Comparison of ENCODE assay signal across 42 cellular contexts in genomic region chr14:103984196-103984595, GRCh38. TPM values are rescaled to one million over a fixed set of nuclear protein-coding genes. Genes with fewer than 3 reads are reported as not detected.
"Had no signal": no experiment of that assay in that cellular context is flagged by ENCODE, and none has a peak within 500 bp of the region (broad histone marks: within the 10 kb centered on the region; RNA-seq: fewer than 3 reads in every experiment).

No MANE protein-coding gene starts in this region.

- H3K27ac ChIP-seq: adrenal gland, ascending aorta, body of pancreas, brain microvascular endothelial cell, breast epithelium, cardiac muscle cell had no signal

- H3K36me3 ChIP-seq: adrenal gland, ascending aorta, brain microvascular endothelial cell, breast epithelium, cardiac muscle cell had no signal

- H3K4me3 ChIP-seq: adrenal gland, ascending aorta, body of pancreas, breast epithelium, cardiac muscle cell had no signal

- H3K4me1 Mint-ChIP-seq: activated naive CD4-positive, alpha-beta T cell treated with anti-CD3 and anti-CD28 coated beads, Interleukin-2, amount 10 ng/mL, durations not matched to agents 7 days and 5 days; activated naive CD4-positive, alpha-beta T cell treated with anti-CD3 and anti-CD28 coated beads, Interleukin-2, amount 50 U/mL, for 24 hours; activated naive CD8-positive, alpha-beta T cell treated with anti-CD3 and anti-CD28 coated beads for 36 hours; activated naive CD8-positive, alpha-beta T cell treated with anti-CD3 and anti-CD28 coated beads, Interleukin-2, amount 10 ng/mL, durations not matched to agents 7 days and 5 days; activated naive CD8-positive, alpha-beta T cell treated with anti-CD3 and anti-CD28 coated beads, Interleukin-2, amount 50 U/mL, for 24 hours; activated T-helper 17 cell treated with anti-CD3 and anti-CD28 coated beads, Interleukin-2, amount 50 U/mL, for 72 hours; brain; central memory CD8-positive, alpha-beta T cell had no signal

- ATAC-seq: activated naive CD4-positive, alpha-beta T cell treated with anti-CD3 and anti-CD28 coated beads, Interleukin-2, amount 50 U/mL, for 72 hours; activated naive CD8-positive, alpha-beta T cell treated with anti-CD3 and anti-CD28 coated beads, Interleukin-2, amount 50 U/mL, for 24 hours; activated T-cell treated with anti-CD3 and anti-CD28 coated beads, Interleukin-2, amount 50 U/mL, for 4 hours; activated T-cell treated with anti-CD3 and anti-CD28 coated beads, Interleukin-2, amount 50 U/mL, for 72 hours; activated T-helper 17 cell treated with anti-CD3 and anti-CD28 coated beads, Interleukin-2, amount 50 U/mL, for 72 hours; body of pancreas had no signal

- H3K4me3 Mint-ChIP-seq: activated naive CD4-positive, alpha-beta T cell treated with anti-CD3 and anti-CD28 coated beads for 36 hours; activated naive CD4-positive, alpha-beta T cell treated with anti-CD3 and anti-CD28 coated beads, Interleukin-2, amount 10 ng/mL, durations not matched to agents 7 days and 5 days; activated naive CD4-positive, alpha-beta T cell treated with anti-CD3 and anti-CD28 coated beads, Interleukin-2, amount 50 U/mL, for 24 hours; activated naive CD8-positive, alpha-beta T cell; activated naive CD8-positive, alpha-beta T cell treated with anti-CD3 and anti-CD28 coated beads for 36 hours; activated naive CD8-positive, alpha-beta T cell treated with anti-CD3 and anti-CD28 coated beads, Interleukin-2, amount 10 ng/mL, durations not matched to agents 7 days and 5 days; activated naive CD8-positive, alpha-beta T cell treated with anti-CD3 and anti-CD28 coated beads, Interleukin-2, amount 50 U/mL, for 24 hours; activated T-cell treated with anti-CD3 and anti-CD28 coated beads, Interleukin-2, amount 50 U/mL, for 24 hours; activated T-cell treated with anti-CD3 and anti-CD28 coated beads, Interleukin-2, amount 50 U/mL, for 4 hours; activated T-cell treated with anti-CD3 and anti-CD28 coated beads, Interleukin-2, amount 50 U/mL, for 72 hours; activated T-helper 1 cell treated with anti-CD3 and anti-CD28 coated beads, Interleukin-12 subunit alpha, Interleukin-12 subunit beta, Interleukin-2, Interleukin-4 antibody, amounts not matched to agents 30 ng/mL and 10 ng/mL and 1 ng/mL, durations not matched to agents 14 hours and 24 hours and 36 hours; activated T-helper 17 cell treated with anti-CD3 and anti-CD28 coated beads, Interleukin-2, amount 50 U/mL, for 72 hours; brain; central memory CD8-positive, alpha-beta T cell had no signal

- H3K9me3 ChIP-seq: adrenal gland, ascending aorta, body of pancreas had no signal

- DNase-seq: activated effector memory CD4-positive, alpha-beta T cell treated with anti-CD3 and anti-CD28 coated beads, Interleukin-2, amount 50 U/mL, for 16 hours; activated effector memory CD4-positive, alpha-beta T cell treated with Interleukin-2 at 50 U/mL for 16 hours; activated gamma-delta T cell; activated gamma-delta T cell treated with Interleukin-2 at 50 U/mL for 16 hours; activated naive CD4-positive, alpha-beta T cell; activated naive CD4-positive, alpha-beta T cell treated with anti-CD3 and anti-CD28 coated beads for 36 hours; activated naive CD4-positive, alpha-beta T cell treated with anti-CD3 and anti-CD28 coated beads, Interleukin-2, amount 10 ng/mL, durations not matched to agents 7 days and 5 days; activated naive CD4-positive, alpha-beta T cell treated with anti-CD3 and anti-CD28 coated beads, Interleukin-2, amount 50 U/mL, for 16 hours; activated naive CD4-positive, alpha-beta T cell treated with Interleukin-2 at 50 U/mL for 16 hours; activated naive CD8-positive, alpha-beta T cell treated with anti-CD3 and anti-CD28 coated beads for 36 hours; activated naive CD8-positive, alpha-beta T cell treated with anti-CD3 and anti-CD28 coated beads, Interleukin-2, amount 10 ng/mL, durations not matched to agents 7 days and 5 days; activated naive CD8-positive, alpha-beta T cell treated with anti-CD3 and anti-CD28 coated beads, Interleukin-2, amount 50 U/mL, for 24 hours; activated T-cell treated with anti-CD3 and anti-CD28 coated beads, Interleukin-2, amount 50 U/mL, for 1 hour; activated T-cell treated with anti-CD3 and anti-CD28 coated beads, Interleukin-2, amount 50 U/mL, for 24 hours; activated T-cell treated with anti-CD3 and anti-CD28 coated beads, Interleukin-2, amount 50 U/mL, for 4 hours; activated T-cell treated with anti-CD3 and anti-CD28 coated beads, Interleukin-2, amount 50 U/mL, for 48 hours; activated T-cell treated with anti-CD3 and anti-CD28 coated beads, Interleukin-2, amount 50 U/mL, for 72 hours; adrenal gland; amniotic stem cell; amygdala; anterior cingulate cortex; aorta; body of pancreas; brain microvascular endothelial cell; caudate nucleus; central memory CD4-positive, alpha-beta T cell; cerebellar nuclear complex had no signal

- H3K36me3 Mint-ChIP-seq: activated naive CD4-positive, alpha-beta T cell treated with anti-CD3 and anti-CD28 coated beads, Interleukin-2, amount 10 ng/mL, durations not matched to agents 7 days and 5 days; activated naive CD8-positive, alpha-beta T cell treated with anti-CD3 and anti-CD28 coated beads for 36 hours; activated naive CD8-positive, alpha-beta T cell treated with anti-CD3 and anti-CD28 coated beads, Interleukin-2, amount 10 ng/mL, durations not matched to agents 7 days and 5 days; brain had no signal

- H3K4me1 ChIP-seq: adrenal gland, ascending aorta, body of pancreas, breast epithelium had no signal

- H3K27ac Mint-ChIP-seq: activated naive CD4-positive, alpha-beta T cell treated with anti-CD3 and anti-CD28 coated beads for 36 hours; activated naive CD4-positive, alpha-beta T cell treated with anti-CD3 and anti-CD28 coated beads, Interleukin-2, amount 10 ng/mL, durations not matched to agents 7 days and 5 days; activated naive CD4-positive, alpha-beta T cell treated with anti-CD3 and anti-CD28 coated beads, Interleukin-2, amount 50 U/mL, for 24 hours; activated naive CD4-positive, alpha-beta T cell treated with anti-CD3 and anti-CD28 coated beads, Interleukin-2, amount 50 U/mL, for 72 hours; activated naive CD8-positive, alpha-beta T cell; activated naive CD8-positive, alpha-beta T cell treated with anti-CD3 and anti-CD28 coated beads for 36 hours; activated naive CD8-positive, alpha-beta T cell treated with anti-CD3 and anti-CD28 coated beads, Interleukin-2, amount 10 ng/mL, durations not matched to agents 7 days and 5 days; activated naive CD8-positive, alpha-beta T cell treated with anti-CD3 and anti-CD28 coated beads, Interleukin-2, amount 50 U/mL, for 24 hours; activated T-cell treated with anti-CD3 and anti-CD28 coated beads, Interleukin-2, amount 50 U/mL, for 24 hours; activated T-cell treated with anti-CD3 and anti-CD28 coated beads, Interleukin-2, amount 50 U/mL, for 72 hours; activated T-helper 1 cell treated with anti-CD3 and anti-CD28 coated beads, Interleukin-12 subunit alpha, Interleukin-12 subunit beta, Interleukin-2, Interleukin-4 antibody, amounts not matched to agents 30 ng/mL and 10 ng/mL and 1 ng/mL, durations not matched to agents 14 hours and 24 hours and 36 hours; activated T-helper 17 cell treated with anti-CD3 and anti-CD28 coated beads, Interleukin-2, amount 50 U/mL, for 72 hours; activated T-helper 2 cell treated with anti-CD3 and anti-CD28 coated beads, Interferon-gamma antibody, Interleukin-2, Interleukin-4, amounts not matched to agents 10 μg/mL and 5 μg/mL and 100 μg/mL, durations not matched to agents 14 hours and 24 hours and 36 hours; brain had no signal

RNA-seq across cellular contexts. Expression of gene RD3L, which starts 41.9 kb away (rescaled TPM):
- total RNA-seq: activated naive CD4-positive, alpha-beta T cell treated with anti-CD3 and anti-CD28 coated beads for 36 hours; activated naive CD4-positive, alpha-beta T cell treated with anti-CD3 and anti-CD28 coated beads, Interleukin-2, amount 50 U/mL, for 72 hours; activated naive CD8-positive, alpha-beta T cell treated with anti-CD3 and anti-CD28 coated beads for 36 hours; activated naive CD8-positive, alpha-beta T cell treated with anti-CD3 and anti-CD28 coated beads, Interleukin-2, amount 10 ng/mL, durations not matched to agents 7 days and 5 days; activated T-cell treated with anti-CD3 and anti-CD28 coated beads, Interleukin-2, amount 50 U/mL, for 4 hours; activated T-cell treated with anti-CD3 and anti-CD28 coated beads, Interleukin-2, amount 50 U/mL, for 72 hours; activated T-helper 1 cell treated with anti-CD3 and anti-CD28 coated beads, Interleukin-12 subunit alpha, Interleukin-12 subunit beta, Interleukin-2, Interleukin-4 antibody, amounts not matched to agents 30 ng/mL and 10 ng/mL and 1 ng/mL, durations not matched to agents 14 hours and 24 hours and 36 hours; activated T-helper 17 cell treated with anti-CD3 and anti-CD28 coated beads, Interleukin-2, amount 50 U/mL, for 72 hours; activated T-helper 2 cell treated with anti-CD3 and anti-CD28 coated beads, Interferon-gamma antibody, Interleukin-2, Interleukin-4, amounts not matched to agents 10 μg/mL and 5 μg/mL and 100 μg/mL, durations not matched to agents 14 hours and 24 hours and 36 hours; adrenal gland; aorta; ascending aorta; astrocyte; body of pancreas; breast epithelium; bronchial epithelial cell; cerebellum; chondrocyte had no signal

RNA-seq across cellular contexts. Expression of gene TDRD9, which starts 55.9 kb away (rescaled TPM):
- total RNA-seq: activated T-helper 1 cell treated with anti-CD3 and anti-CD28 coated beads, Interleukin-12 subunit alpha, Interleukin-12 subunit beta, Interleukin-2, Interleukin-4 antibody, amounts not matched to agents 30 ng/mL and 10 ng/mL and 1 ng/mL, durations not matched to agents 14 hours and 24 hours and 36 hours; activated T-helper 2 cell treated with anti-CD3 and anti-CD28 coated beads, Interferon-gamma antibody, Interleukin-2, Interleukin-4, amounts not matched to agents 10 μg/mL and 5 μg/mL and 100 μg/mL, durations not matched to agents 14 hours and 24 hours and 36 hours; astrocyte; cardiac muscle cell; chondrocyte had no signal
